In the genomic region with DNA sequence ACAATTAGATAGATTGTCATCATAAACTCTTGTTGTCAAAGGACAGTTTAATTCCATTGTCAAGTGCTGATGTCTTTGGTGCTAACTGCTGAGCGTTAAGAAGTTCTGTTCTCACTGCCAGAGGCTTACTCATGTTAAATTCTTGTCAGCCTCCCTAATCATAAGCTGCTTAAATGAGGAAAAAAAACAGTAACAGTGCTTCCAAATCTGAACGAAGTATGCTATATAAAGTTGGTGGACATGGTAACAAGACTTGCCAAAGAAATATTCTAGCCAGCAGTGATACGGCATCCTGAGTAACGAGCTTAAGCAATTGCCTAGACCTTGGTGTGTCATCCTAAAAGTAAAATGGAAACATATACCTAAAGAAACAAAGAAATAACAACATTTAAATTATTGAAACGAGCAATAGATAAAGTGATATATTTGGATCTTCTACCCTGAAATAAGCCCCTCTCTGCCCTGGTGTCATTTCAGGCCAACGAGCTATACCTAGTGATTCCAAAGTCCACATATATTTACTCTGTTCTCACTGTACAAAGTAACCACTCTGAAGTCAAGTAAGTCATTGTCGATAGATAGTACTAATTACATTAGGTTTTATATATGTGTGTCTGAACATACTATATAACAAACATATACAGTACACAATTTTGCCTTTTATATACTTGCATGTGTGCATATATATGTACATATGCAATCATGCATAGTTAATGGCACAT, we compare ENCODE assay signal across 28 cellular contexts.
"Had no signal": no experiment of that assay in that cellular context is flagged by ENCODE, and none has a peak within 500 bp of the region (broad histone marks: within the 10 kb centered on the region; RNA-seq: fewer than 3 reads in every experiment).

No MANE protein-coding gene starts in this region.

- H2AFZ ChIP-seq: neural progenitor cell, parathyroid adenoma had no signal

- H3K79me2 ChIP-seq: parathyroid adenoma had no signal

- H3K27me3 ChIP-seq: left lung, neural progenitor cell, neutrophil, right atrium auricular region, spleen, tibial nerve, uterus had no signal

- H3K4me2 ChIP-seq: neural progenitor cell had no signal

- DNase-seq: hippocampal formation; kidney glomerular epithelial cell; left cardiac atrium; left lung; lower lobe of right lung; mammary epithelial cell; mesenchymal stem cell; naive B cell; natural killer cell; nephron progenitor cell; occipital lobe; psoas muscle; spleen; stimulated activated CD4-positive, alpha-beta T cell treated with anti-CD3 and anti-CD28 coated beads, Interleukin-4, amount 100 ng/mL, for 24 hours; stimulated activated CD8-positive, alpha-beta memory T cell treated with anti-CD3 and anti-CD28 coated beads, Interleukin-4, amount 100 ng/mL, for 48 hours; stimulated activated naive CD4-positive, alpha-beta T cell treated with Interleukin-2 at 50 U/mL for 16 hours; stimulated activated naive CD8-positive, alpha-beta T cell treated with anti-CD3 and anti-CD28 coated beads, Interleukin-15, amount 100 ng/mL, for 72 hours; substantia nigra; uterus had no signal

- FAIRE-seq: keratinocyte had no signal

- H3K9me3 ChIP-seq: left lung, lower lobe of right lung, neutrophil, psoas muscle, right atrium auricular region, spleen, tibial nerve, uterus had no signal

- H3K27ac ChIP-seq: left lung, lower lobe of right lung, neural progenitor cell, neutrophil, parathyroid adenoma, psoas muscle, right atrium auricular region, skin epidermis, spleen, tibial nerve, uterus had no signal

- H3K9ac ChIP-seq: neural progenitor cell, parathyroid adenoma had no signal

- H3K36me3 ChIP-seq: left lung, lower lobe of right lung, neural progenitor cell, neutrophil, right atrium auricular region, spleen, tibial nerve, uterus had no signal

- ATAC-seq: natural killer cell; psoas muscle; sciatic nerve; stimulated activated memory B cell treated with anti-CD40 and anti-IgM and Interleukin-4, amounts not matched to agents 10 μg/mL and 1 μg/mL and 100 μg/mL, for 72 hours; stimulated activated naive CD8-positive, alpha-beta T cell treated with anti-CD3 and anti-CD28 coated beads, Interleukin-15, amount 100 ng/mL, for 72 hours had no signal

- H3K4me3 ChIP-seq: left lung, lower lobe of right lung, neural progenitor cell, psoas muscle, right atrium auricular region, skin epidermis, spleen, tibial nerve, uterus had no signal

- H3K4me1 ChIP-seq: left lung, lower lobe of right lung, neural progenitor cell, parathyroid adenoma, psoas muscle, right atrium auricular region, tibial nerve, uterus had no signal
